1 cellular context compared by ENCODE assay signal in the genomic region with DNA sequence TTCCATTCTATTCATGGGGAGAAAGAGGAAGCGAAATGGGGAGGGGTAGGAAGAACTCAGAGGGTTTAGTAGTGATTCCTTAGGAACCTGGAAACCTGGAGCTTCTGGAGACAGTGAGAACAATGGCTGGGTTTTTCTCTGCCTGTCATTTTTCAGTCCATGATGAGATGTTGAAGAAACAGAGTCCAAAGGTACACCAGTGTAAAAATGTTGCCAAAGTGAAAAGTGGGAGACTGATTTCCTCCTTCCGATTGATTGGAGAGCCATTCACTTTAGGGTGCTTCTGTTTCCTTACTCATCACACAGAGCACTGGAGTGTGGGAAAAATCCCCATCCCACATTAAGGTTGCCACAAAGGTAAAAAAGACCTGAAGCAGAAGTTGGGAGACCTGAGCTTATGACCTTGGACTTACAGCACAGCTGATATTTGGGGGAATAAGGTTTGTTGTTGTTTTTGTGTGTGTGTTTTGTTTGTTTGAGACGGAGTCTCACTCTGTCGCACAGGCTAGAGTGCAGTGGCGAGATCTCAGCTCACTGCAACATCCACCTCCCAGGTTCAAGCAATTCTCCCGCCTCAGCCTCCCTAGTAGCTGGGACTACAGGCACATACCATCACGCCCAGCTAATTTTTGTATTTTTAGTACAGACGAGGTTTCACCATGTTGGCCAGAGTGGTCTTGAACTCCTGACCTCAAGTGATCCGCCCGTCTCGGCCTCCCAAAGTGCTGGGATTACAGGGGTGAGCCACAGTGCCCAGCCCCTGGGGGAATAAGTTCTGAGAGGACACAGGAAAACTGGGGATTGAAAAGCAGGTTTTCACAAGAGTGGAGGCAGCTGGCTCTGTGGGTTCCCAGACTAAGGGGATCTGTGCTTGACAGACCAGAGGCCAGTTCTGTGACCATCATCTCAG.
A peak's percentile ranks its signal among the peaks of the same experiment; 100 is the strongest.
TF ChIP-seq lines count a peak whose summit lies in the region.

No MANE protein-coding gene starts in this region.

TF ChIP-seq in HepG2, 621 proteins besides CTCF, POLR2A, EP300 and RAD21 (continued from another document and continues in another):
- TF ChIP-seq, protein P1, sequence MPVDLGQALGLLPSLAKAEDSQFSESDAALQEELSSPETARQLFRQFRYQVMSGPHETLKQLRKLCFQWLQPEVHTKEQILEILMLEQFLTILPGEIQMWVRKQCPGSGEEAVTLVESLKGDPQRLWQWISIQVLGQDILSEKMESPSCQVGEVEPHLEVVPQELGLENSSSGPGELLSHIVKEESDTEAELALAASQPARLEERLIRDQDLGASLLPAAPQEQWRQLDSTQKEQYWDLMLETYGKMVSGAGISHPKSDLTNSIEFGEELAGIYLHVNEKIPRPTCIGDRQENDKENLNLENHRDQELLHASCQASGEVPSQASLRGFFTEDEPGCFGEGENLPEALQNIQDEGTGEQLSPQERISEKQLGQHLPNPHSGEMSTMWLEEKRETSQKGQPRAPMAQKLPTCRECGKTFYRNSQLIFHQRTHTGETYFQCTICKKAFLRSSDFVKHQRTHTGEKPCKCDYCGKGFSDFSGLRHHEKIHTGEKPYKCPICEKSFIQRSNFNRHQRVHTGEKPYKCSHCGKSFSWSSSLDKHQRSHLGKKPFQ (CRISPR knock-in tag; IDR thresholded peaks at IDR 0.05; ENCODE audit: insufficient replicate concordance) = peak; percentile 21
- TF ChIP-seq FOXK1 (CRISPR knock-in tag; IDR thresholded peaks at IDR 0.05; ENCODE audit: borderline replicate concordance, low read depth) = peak; percentile 13; the same call in 1 of the 2 replicates
- TF ChIP-seq CHD2 (IDR thresholded peaks at IDR 0.05; ENCODE audit: low read depth, low read length) = no peak
- TF ChIP-seq, protein P2, sequence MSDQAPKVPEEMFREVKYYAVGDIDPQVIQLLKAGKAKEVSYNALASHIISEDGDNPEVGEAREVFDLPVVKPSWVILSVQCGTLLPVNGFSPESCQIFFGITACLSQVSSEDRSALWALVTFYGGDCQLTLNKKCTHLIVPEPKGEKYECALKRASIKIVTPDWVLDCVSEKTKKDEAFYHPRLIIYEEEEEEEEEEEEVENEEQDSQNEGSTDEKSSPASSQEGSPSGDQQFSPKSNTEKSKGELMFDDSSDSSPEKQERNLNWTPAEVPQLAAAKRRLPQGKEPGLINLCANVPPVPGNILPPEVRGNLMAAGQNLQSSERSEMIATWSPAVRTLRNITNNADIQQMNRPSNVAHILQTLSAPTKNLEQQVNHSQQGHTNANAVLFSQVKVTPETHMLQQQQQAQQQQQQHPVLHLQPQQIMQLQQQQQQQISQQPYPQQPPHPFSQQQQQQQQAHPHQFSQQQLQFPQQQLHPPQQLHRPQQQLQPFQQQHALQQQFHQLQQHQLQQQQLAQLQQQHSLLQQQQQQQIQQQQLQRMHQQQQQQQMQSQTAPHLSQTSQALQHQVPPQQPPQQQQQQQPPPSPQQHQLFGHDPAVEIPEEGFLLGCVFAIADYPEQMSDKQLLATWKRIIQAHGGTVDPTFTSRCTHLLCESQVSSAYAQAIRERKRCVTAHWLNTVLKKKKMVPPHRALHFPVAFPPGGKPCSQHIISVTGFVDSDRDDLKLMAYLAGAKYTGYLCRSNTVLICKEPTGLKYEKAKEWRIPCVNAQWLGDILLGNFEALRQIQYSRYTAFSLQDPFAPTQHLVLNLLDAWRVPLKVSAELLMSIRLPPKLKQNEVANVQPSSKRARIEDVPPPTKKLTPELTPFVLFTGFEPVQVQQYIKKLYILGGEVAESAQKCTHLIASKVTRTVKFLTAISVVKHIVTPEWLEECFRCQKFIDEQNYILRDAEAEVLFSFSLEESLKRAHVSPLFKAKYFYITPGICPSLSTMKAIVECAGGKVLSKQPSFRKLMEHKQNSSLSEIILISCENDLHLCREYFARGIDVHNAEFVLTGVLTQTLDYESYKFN (CRISPR knock-in tag; conservative IDR thresholded peaks at IDR 0.05) = peak; percentile 52; the same call in 1 of the 2 replicates
- TF ChIP-seq ZBTB38 (CRISPR knock-in tag; IDR thresholded peaks at IDR 0.05) = peak; percentile 87
- TF ChIP-seq SPEN (CRISPR knock-in tag; IDR thresholded peaks at IDR 0.05; ENCODE audit: low read depth) = no peak; the same call in 1 of the 2 replicates
- TF ChIP-seq SMAD9 (CRISPR knock-in tag; IDR thresholded peaks at IDR 0.05) = no peak
- no peak for TF ChIP-seq ADNP (CRISPR knock-in tag; IDR thresholded peaks at IDR 0.05)
- no peak for TF ChIP-seq TCF7L2 (IDR thresholded peaks at IDR 0.05; ENCODE audit: low read depth, low read length)
- TF ChIP-seq, protein P3, sequence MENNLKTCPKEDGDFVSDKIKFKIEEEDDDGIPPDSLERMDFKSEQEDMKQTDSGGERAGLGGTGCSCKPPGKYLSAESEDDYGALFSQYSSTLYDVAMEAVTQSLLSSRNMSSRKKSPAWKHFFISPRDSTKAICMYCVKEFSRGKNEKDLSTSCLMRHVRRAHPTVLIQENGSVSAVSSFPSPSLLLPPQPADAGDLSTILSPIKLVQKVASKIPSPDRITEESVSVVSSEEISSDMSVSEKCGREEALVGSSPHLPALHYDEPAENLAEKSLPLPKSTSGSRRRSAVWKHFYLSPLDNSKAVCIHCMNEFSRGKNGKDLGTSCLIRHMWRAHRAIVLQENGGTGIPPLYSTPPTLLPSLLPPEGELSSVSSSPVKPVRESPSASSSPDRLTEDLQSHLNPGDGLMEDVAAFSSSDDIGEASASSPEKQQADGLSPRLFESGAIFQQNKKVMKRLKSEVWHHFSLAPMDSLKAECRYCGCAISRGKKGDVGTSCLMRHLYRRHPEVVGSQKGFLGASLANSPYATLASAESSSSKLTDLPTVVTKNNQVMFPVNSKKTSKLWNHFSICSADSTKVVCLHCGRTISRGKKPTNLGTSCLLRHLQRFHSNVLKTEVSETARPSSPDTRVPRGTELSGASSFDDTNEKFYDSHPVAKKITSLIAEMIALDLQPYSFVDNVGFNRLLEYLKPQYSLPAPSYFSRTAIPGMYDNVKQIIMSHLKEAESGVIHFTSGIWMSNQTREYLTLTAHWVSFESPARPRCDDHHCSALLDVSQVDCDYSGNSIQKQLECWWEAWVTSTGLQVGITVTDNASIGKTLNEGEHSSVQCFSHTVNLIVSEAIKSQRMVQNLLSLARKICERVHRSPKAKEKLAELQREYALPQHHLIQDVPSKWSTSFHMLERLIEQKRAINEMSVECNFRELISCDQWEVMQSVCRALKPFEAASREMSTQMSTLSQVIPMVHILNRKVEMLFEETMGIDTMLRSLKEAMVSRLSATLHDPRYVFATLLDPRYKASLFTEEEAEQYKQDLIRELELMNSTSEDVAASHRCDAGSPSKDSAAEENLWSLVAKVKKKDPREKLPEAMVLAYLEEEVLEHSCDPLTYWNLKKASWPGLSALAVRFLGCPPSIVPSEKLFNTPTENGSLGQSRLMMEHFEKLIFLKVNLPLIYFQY (CRISPR knock-in tag; IDR thresholded peaks at IDR 0.05; ENCODE audit: borderline replicate concordance) = no peak
- TF ChIP-seq, protein P4, sequence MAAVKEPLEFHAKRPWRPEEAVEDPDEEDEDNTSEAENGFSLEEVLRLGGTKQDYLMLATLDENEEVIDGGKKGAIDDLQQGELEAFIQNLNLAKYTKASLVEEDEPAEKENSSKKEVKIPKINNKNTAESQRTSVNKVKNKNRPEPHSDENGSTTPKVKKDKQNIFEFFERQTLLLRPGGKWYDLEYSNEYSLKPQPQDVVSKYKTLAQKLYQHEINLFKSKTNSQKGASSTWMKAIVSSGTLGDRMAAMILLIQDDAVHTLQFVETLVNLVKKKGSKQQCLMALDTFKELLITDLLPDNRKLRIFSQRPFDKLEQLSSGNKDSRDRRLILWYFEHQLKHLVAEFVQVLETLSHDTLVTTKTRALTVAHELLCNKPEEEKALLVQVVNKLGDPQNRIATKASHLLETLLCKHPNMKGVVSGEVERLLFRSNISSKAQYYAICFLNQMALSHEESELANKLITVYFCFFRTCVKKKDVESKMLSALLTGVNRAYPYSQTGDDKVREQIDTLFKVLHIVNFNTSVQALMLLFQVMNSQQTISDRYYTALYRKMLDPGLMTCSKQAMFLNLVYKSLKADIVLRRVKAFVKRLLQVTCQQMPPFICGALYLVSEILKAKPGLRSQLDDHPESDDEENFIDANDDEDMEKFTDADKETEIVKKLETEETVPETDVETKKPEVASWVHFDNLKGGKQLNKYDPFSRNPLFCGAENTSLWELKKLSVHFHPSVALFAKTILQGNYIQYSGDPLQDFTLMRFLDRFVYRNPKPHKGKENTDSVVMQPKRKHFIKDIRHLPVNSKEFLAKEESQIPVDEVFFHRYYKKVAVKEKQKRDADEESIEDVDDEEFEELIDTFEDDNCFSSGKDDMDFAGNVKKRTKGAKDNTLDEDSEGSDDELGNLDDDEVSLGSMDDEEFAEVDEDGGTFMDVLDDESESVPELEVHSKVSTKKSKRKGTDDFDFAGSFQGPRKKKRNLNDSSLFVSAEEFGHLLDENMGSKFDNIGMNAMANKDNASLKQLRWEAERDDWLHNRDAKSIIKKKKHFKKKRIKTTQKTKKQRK (IDR thresholded peaks at IDR 0.05; ENCODE audit: low read length) = no peak
- TF ChIP-seq RBM22 (optimal IDR thresholded peaks at IDR 0.05; ENCODE audit: low read length) = no peak
- TF ChIP-seq SOX5 (CRISPR knock-in tag; IDR thresholded peaks at IDR 0.05; ENCODE audit: borderline replicate concordance) = no peak
- TF ChIP-seq, protein P5, sequence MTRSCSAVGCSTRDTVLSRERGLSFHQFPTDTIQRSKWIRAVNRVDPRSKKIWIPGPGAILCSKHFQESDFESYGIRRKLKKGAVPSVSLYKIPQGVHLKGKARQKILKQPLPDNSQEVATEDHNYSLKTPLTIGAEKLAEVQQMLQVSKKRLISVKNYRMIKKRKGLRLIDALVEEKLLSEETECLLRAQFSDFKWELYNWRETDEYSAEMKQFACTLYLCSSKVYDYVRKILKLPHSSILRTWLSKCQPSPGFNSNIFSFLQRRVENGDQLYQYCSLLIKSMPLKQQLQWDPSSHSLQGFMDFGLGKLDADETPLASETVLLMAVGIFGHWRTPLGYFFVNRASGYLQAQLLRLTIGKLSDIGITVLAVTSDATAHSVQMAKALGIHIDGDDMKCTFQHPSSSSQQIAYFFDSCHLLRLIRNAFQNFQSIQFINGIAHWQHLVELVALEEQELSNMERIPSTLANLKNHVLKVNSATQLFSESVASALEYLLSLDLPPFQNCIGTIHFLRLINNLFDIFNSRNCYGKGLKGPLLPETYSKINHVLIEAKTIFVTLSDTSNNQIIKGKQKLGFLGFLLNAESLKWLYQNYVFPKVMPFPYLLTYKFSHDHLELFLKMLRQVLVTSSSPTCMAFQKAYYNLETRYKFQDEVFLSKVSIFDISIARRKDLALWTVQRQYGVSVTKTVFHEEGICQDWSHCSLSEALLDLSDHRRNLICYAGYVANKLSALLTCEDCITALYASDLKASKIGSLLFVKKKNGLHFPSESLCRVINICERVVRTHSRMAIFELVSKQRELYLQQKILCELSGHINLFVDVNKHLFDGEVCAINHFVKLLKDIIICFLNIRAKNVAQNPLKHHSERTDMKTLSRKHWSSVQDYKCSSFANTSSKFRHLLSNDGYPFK (CRISPR knock-in tag; IDR thresholded peaks at IDR 0.05; ENCODE audit: borderline replicate concordance) = no peak
- no peak for TF ChIP-seq ZNF777 (CRISPR knock-in tag; IDR thresholded peaks at IDR 0.05)
- TF ChIP-seq, protein P6, sequence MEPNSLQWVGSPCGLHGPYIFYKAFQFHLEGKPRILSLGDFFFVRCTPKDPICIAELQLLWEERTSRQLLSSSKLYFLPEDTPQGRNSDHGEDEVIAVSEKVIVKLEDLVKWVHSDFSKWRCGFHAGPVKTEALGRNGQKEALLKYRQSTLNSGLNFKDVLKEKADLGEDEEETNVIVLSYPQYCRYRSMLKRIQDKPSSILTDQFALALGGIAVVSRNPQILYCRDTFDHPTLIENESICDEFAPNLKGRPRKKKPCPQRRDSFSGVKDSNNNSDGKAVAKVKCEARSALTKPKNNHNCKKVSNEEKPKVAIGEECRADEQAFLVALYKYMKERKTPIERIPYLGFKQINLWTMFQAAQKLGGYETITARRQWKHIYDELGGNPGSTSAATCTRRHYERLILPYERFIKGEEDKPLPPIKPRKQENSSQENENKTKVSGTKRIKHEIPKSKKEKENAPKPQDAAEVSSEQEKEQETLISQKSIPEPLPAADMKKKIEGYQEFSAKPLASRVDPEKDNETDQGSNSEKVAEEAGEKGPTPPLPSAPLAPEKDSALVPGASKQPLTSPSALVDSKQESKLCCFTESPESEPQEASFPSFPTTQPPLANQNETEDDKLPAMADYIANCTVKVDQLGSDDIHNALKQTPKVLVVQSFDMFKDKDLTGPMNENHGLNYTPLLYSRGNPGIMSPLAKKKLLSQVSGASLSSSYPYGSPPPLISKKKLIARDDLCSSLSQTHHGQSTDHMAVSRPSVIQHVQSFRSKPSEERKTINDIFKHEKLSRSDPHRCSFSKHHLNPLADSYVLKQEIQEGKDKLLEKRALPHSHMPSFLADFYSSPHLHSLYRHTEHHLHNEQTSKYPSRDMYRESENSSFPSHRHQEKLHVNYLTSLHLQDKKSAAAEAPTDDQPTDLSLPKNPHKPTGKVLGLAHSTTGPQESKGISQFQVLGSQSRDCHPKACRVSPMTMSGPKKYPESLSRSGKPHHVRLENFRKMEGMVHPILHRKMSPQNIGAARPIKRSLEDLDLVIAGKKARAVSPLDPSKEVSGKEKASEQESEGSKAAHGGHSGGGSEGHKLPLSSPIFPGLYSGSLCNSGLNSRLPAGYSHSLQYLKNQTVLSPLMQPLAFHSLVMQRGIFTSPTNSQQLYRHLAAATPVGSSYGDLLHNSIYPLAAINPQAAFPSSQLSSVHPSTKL (CRISPR knock-in tag; IDR thresholded peaks at IDR 0.05) = peak; percentile 36
